Comparison of ENCODE assay signal across 1 cellular context in the genomic region with DNA sequence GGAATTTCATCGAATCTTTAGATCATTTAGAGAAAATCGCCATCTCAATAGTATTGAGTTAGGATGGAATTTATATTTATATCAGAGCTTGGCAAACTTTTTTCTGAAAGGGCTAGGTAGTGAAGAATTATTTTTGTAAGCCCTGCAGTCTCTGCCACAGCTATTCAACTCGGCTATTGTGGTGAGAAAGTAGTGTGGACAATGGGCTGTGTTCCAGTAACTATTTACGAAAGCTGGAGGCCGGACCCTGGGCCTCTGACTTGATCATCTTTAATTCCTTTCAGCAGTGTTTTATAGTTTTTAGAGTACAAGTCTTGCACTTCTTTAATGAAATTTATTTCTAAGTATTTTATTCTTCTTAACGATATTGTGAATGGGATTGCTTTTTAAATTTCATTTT.
TF ChIP-seq lines count a peak whose summit lies in the region.

No MANE protein-coding gene starts in this region.

TF ChIP-seq in GM23338, 12 proteins besides CTCF, POLR2A, EP300 and RAD21 (continued from another document):
- TF ChIP-seq, protein P1, sequence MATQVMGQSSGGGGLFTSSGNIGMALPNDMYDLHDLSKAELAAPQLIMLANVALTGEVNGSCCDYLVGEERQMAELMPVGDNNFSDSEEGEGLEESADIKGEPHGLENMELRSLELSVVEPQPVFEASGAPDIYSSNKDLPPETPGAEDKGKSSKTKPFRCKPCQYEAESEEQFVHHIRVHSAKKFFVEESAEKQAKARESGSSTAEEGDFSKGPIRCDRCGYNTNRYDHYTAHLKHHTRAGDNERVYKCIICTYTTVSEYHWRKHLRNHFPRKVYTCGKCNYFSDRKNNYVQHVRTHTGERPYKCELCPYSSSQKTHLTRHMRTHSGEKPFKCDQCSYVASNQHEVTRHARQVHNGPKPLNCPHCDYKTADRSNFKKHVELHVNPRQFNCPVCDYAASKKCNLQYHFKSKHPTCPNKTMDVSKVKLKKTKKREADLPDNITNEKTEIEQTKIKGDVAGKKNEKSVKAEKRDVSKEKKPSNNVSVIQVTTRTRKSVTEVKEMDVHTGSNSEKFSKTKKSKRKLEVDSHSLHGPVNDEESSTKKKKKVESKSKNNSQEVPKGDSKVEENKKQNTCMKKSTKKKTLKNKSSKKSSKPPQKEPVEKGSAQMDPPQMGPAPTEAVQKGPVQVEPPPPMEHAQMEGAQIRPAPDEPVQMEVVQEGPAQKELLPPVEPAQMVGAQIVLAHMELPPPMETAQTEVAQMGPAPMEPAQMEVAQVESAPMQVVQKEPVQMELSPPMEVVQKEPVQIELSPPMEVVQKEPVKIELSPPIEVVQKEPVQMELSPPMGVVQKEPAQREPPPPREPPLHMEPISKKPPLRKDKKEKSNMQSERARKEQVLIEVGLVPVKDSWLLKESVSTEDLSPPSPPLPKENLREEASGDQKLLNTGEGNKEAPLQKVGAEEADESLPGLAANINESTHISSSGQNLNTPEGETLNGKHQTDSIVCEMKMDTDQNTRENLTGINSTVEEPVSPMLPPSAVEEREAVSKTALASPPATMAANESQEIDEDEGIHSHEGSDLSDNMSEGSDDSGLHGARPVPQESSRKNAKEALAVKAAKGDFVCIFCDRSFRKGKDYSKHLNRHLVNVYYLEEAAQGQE (IDR thresholded peaks at IDR 0.05; ENCODE audit: unreplicated experiment), result no peak
- TF ChIP-seq NANOG (IDR thresholded peaks at IDR 0.05; ENCODE audit: borderline replicate concordance), result no peak
- no peak for TF ChIP-seq STAT1 (IDR thresholded peaks at IDR 0.05; ENCODE audit: unreplicated experiment)
- no peak for TF ChIP-seq ZNF114 (CRISPR knock-in tag; IDR thresholded peaks at IDR 0.05)
- no peak for TF ChIP-seq CREB1 (CRISPR knock-in tag; IDR thresholded peaks at IDR 0.05; ENCODE audit: low read depth)
- no peak for TF ChIP-seq EZH2 (IDR thresholded peaks at IDR 0.05; ENCODE audit: low read depth, unreplicated experiment)
- TF ChIP-seq ETS1 (IDR thresholded peaks at IDR 0.05), result no peak
- TF ChIP-seq, protein P2, sequence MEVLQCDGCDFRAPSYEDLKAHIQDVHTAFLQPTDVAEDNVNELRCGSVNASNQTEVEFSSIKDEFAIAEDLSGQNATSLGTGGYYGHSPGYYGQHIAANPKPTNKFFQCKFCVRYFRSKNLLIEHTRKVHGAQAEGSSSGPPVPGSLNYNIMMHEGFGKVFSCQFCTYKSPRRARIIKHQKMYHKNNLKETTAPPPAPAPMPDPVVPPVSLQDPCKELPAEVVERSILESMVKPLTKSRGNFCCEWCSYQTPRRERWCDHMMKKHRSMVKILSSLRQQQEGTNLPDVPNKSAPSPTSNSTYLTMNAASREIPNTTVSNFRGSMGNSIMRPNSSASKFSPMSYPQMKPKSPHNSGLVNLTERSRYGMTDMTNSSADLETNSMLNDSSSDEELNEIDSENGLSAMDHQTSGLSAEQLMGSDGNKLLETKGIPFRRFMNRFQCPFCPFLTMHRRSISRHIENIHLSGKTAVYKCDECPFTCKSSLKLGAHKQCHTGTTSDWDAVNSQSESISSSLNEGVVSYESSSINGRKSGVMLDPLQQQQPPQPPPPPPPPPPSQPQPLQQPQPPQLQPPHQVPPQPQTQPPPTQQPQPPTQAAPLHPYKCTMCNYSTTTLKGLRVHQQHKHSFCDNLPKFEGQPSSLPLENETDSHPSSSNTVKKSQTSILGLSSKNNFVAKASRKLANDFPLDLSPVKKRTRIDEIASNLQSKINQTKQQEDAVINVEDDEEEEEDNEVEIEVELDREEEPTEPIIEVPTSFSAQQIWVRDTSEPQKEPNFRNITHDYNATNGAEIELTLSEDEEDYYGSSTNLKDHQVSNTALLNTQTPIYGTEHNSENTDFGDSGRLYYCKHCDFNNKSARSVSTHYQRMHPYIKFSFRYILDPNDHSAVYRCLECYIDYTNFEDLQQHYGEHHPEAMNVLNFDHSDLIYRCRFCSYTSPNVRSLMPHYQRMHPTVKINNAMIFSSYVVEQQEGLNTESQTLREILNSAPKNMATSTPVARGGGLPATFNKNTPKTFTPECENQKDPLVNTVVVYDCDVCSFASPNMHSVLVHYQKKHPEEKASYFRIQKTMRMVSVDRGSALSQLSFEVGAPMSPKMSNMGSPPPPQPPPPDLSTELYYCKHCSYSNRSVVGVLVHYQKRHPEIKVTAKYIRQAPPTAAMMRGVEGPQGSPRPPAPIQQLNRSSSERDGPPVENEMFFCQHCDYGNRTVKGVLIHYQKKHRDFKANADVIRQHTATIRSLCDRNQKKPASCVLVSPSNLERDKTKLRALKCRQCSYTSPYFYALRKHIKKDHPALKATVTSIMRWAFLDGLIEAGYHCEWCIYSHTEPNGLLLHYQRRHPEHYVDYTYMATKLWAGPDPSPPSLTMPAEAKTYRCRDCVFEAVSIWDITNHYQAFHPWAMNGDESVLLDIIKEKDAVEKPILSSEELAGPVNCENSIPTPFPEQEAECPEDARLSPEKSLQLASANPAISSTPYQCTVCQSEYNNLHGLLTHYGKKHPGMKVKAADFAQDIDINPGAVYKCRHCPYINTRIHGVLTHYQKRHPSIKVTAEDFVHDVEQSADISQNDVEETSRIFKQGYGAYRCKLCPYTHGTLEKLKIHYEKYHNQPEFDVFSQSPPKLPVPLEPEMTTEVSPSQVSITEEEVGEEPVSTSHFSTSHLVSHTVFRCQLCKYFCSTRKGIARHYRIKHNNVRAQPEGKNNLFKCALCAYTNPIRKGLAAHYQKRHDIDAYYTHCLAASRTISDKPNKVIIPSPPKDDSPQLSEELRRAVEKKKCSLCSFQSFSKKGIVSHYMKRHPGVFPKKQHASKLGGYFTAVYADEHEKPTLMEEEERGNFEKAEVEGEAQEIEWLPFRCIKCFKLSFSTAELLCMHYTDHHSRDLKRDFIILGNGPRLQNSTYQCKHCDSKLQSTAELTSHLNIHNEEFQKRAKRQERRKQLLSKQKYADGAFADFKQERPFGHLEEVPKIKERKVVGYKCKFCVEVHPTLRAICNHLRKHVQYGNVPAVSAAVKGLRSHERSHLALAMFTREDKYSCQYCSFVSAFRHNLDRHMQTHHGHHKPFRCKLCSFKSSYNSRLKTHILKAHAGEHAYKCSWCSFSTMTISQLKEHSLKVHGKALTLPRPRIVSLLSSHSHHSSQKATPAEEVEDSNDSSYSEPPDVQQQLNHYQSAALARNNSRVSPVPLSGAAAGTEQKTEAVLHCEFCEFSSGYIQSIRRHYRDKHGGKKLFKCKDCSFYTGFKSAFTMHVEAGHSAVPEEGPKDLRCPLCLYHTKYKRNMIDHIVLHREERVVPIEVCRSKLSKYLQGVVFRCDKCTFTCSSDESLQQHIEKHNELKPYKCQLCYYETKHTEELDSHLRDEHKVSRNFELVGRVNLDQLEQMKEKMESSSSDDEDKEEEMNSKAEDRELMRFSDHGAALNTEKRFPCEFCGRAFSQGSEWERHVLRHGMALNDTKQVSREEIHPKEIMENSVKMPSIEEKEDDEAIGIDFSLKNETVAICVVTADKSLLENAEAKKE (CRISPR knock-in tag; IDR thresholded peaks at IDR 0.05), result no peak
- no peak for TF ChIP-seq EZH2phosphoT487 (IDR thresholded peaks at IDR 0.05; ENCODE audit: unreplicated experiment)
- TF ChIP-seq ZNF331 (CRISPR knock-in tag; IDR thresholded peaks at IDR 0.05; ENCODE audit: low read depth), result no peak
